In genomic region chr6:132819405-132820145, GRCh38 we compare ENCODE assay signal across 10 cellular contexts. TPM values are rescaled to one million over a fixed set of nuclear protein-coding genes. Genes with fewer than 3 reads are reported as not detected.
DNase-seq lines count a peak whose midpoint lies in the region; ATAC-seq, FAIRE-seq and TF ChIP-seq lines count a peak whose summit lies in the region.
"Had no signal": no experiment of that assay in that cellular context is flagged by ENCODE, and none has a peak within 500 bp of the region (broad histone marks: within the 10 kb centered on the region; RNA-seq: fewer than 3 reads in every experiment).

No MANE protein-coding gene starts in this region.

- no peak for TF ChIP-seq CTCF in DND-41 (IDR thresholded peaks at IDR 0.05; ENCODE audit: borderline replicate concordance, extremely low read depth, low read length, poor library complexity, severe bottlenecking)
- TF ChIP-seq CTCF in WTC11 (IDR thresholded peaks at IDR 0.05) = no peak
- TF ChIP-seq CTCF in mesothelial cell of epicardium (IDR thresholded peaks at IDR 0.05; ENCODE audit: unreplicated experiment) = no peak

- H3K27me3 Mint-ChIP-seq in WTC11 (ENCODE audit: low read depth) (0 out of 2 replicates have a peak, but pooled peaks cover under 1% of the 10 kb centered on the region), mesothelial cell of epicardium (ENCODE audit: low read depth) (no peaks in the 10 kb centered on the region)

- peaks cover 52% of the 10 kb centered on the region for H3K36me3 Mint-ChIP-seq in WTC11
- H3K36me3 Mint-ChIP-seq in mesothelial cell of epicardium = peaks cover 32% of the 10 kb centered on the region

- no peak overlapping the region for H3K4me2 ChIP-seq in DND-41 (ENCODE audit: insufficient read depth, low read length)

- no peak for DNase-seq in DND-41
- peak; percentile 63 for DNase-seq in HT1080 (ENCODE audit: low read depth)
- DNase-seq in WTC11 (ENCODE audit: low spot score) = no peak
- DNase-seq in mesothelial cell of epicardium (ENCODE audit: low spot score in 2 of 2, unreplicated experiment in 2 of 2) = no peak
- DNase-seq in urothelium cell line (ENCODE audit: low spot score) = no peak
- DNase-seq: body of pancreas had no signal

- no peak overlapping the region for H3K4me3 Mint-ChIP-seq in WTC11
- H3K4me3 Mint-ChIP-seq in mesothelial cell of epicardium = no peak overlapping the region

- no peak overlapping the region for H3K27ac ChIP-seq in DND-41 (ENCODE audit: low read length)
- H3K27ac ChIP-seq: body of pancreas, SJCRH30 had no signal

- H4K20me1 ChIP-seq in DND-41 (ENCODE audit: insufficient read depth, low read length) = peaks cover 34% of the 10 kb centered on the region

- CTCF ChIA-PET in WTC11 (lab: Charles Lee) = interaction anchor here (1.1 kb wide), 1 partner anchor 21 kb away, joined by 5 read pairs; the partner anchor contains the start of gene SLC18B1

- peaks cover 40% of the 10 kb centered on the region for H3K36me3 ChIP-seq in DND-41 (ENCODE audit: insufficient read depth, low read length)

- H3K27ac Mint-ChIP-seq in WTC11 (peak overlapping the region; percentile 91), mesothelial cell of epicardium (peak overlapping the region; percentile 79)

- H3K4me3 ChIP-seq in DND-41 (ENCODE audit: low read depth in 1 of 2, low read length in 2 of 2) = no peak overlapping the region
- H3K4me3 ChIP-seq: body of pancreas, SJCRH30 had no signal

- H3K4me1 Mint-ChIP-seq in WTC11 (peaks cover 58% of the 10 kb centered on the region), mesothelial cell of epicardium (peaks cover 30% of the 10 kb centered on the region)

- no peaks in the 10 kb centered on the region for H3K9me3 ChIP-seq in DND-41 (ENCODE audit: insufficient read depth, low read length, severe bottlenecking)
- H3K9me3 ChIP-seq: body of pancreas, SJCRH30 had no signal

- H3K9me3 Mint-ChIP-seq in WTC11 = no peaks in the 10 kb centered on the region
- H3K9me3 Mint-ChIP-seq in mesothelial cell of epicardium = no peaks in the 10 kb centered on the region

- H3K4me1 ChIP-seq in DND-41 (ENCODE audit: insufficient read depth, low read length) = peaks cover 21% of the 10 kb centered on the region

- H3K79me2 ChIP-seq in DND-41 (ENCODE audit: insufficient read depth, low read length) = peaks cover 21% of the 10 kb centered on the region

- no peak for FAIRE-seq in urothelium cell line (lab: Jason Lieb, UNC)

- POLR2A ChIA-PET in WTC11 (lab: Charles Lee) = interaction anchor here (0.6 to 1.4 kb wide), 5 partner anchors 8 to 612 kb away, joined by 3 read pairs; partner anchors contain the start of gene SLC18B1

- no peak overlapping the region for H2AFZ ChIP-seq in DND-41 (ENCODE audit: low read depth, low read length)

- H3K9ac ChIP-seq in DND-41 (ENCODE audit: low read depth, low read length) = no peak overlapping the region

- ATAC-seq in DND-41 (ENCODE audit: insufficient read depth, low read depth) (peak; percentile 32), WTC11 (peak; percentile 14), GM21390 (IDR thresholded peaks at IDR 0.05; ENCODE audit: unreplicated experiment) (no peak), HG03039 (IDR thresholded peaks at IDR 0.05; ENCODE audit: unreplicated experiment) (no peak), HG03442 (IDR thresholded peaks at IDR 0.05; ENCODE audit: unreplicated experiment) (no peak)
- ATAC-seq: body of pancreas had no signal

- H3K27me3 ChIP-seq in DND-41 (ENCODE audit: insufficient read depth, low read length, poor library complexity) = no peaks in the 10 kb centered on the region
- H3K27me3 ChIP-seq: body of pancreas, SJCRH30 had no signal

TF ChIP-seq in WTC11, 78 proteins besides CTCF, POLR2A, EP300 and RAD21 (continues in another document):
- TF ChIP-seq E2F1 (CRISPR knock-in tag; IDR thresholded peaks at IDR 0.05) (no peak), ZNF263 (CRISPR knock-in tag; IDR thresholded peaks at IDR 0.05; ENCODE audit: low read depth) (no peak), ATF3 (CRISPR knock-in tag; conservative IDR thresholded peaks at IDR 0.05) (no peak), ATF1 (CRISPR knock-in tag; IDR thresholded peaks at IDR 0.05) (no peak), TP53 (CRISPR knock-in tag; IDR thresholded peaks at IDR 0.05) (no peak), EMX1 (CRISPR knock-in tag; IDR thresholded peaks at IDR 0.05) (peak; percentile 92), SOX15 (CRISPR knock-in tag; IDR thresholded peaks at IDR 0.05) (no peak), ZNF532 (CRISPR knock-in tag; IDR thresholded peaks at IDR 0.05; ENCODE audit: borderline replicate concordance) (peak; percentile 43), RELA (CRISPR knock-in tag; IDR thresholded peaks at IDR 0.05; ENCODE audit: borderline replicate concordance) (no peak), ZNF121 (CRISPR knock-in tag; IDR thresholded peaks at IDR 0.05) (no peak), TEAD4 (CRISPR knock-in tag; IDR thresholded peaks at IDR 0.05) (no peak)

RNA-seq across cellular contexts. Expression of gene RPS12, which starts 5.2 kb away (rescaled TPM):
- total RNA-seq in HT1080 (2014; rRNA removed; shearing (Covaris generic)) = 2,136 and 3,212 TPM in 2 replicates
- polyA plus RNA-seq in HT1080 (2015; cell fraction: cytosol; rRNA removed) = 4,566 and 5,181 TPM in 2 replicates
- polyA plus RNA-seq in HT1080 (2015; cell fraction: nucleus; rRNA removed) = 872 and 902 TPM in 2 replicates
- total RNA-seq in WTC11 (2021) (1,463 to 1,558 TPM (median 1,516 TPM) in 3 replicates), mesothelial cell of epicardium (1,038 to 1,060 TPM (median 1,056 TPM) in 3 replicates)

RNA-seq across cellular contexts. Expression of gene SLC18B1, which starts 21.1 kb away (rescaled TPM):
- total RNA-seq in HT1080 (2014; rRNA removed; shearing (Covaris generic)) = 4.5 and 5.5 TPM in 2 replicates
- 4.1 and 5.0 TPM in 2 replicates for polyA plus RNA-seq in HT1080 (2015; cell fraction: cytosol; rRNA removed)
- 6.1 and 6.5 TPM in 2 replicates for polyA plus RNA-seq in HT1080 (2015; cell fraction: nucleus; rRNA removed)
- 21.3 to 24.3 TPM (median 24.1 TPM) in 3 replicates for total RNA-seq in WTC11 (2021)
- total RNA-seq in mesothelial cell of epicardium = 24.2 to 26.2 TPM (median 25.3 TPM) in 3 replicates

Comparison
In these comparisons a context has a peak if more than half of its experiments do, and no peak if none do; other contexts are left out.
1. ATAC-seq: peak in DND-41 (single experiment) and WTC11 (single experiment); none in GM21390 (single experiment), HG03039 (single experiment) and HG03442 (single experiment).